1 cellular context compared by ENCODE assay signal in genomic region chr14:65864993-65865392, GRCh38.
TF ChIP-seq lines count a peak whose summit lies in the region.

No MANE protein-coding gene starts in this region.

TF ChIP-seq in GM23338, 12 proteins besides CTCF, POLR2A, EP300 and RAD21 (continued from another document):
- no peak for TF ChIP-seq JUNB (IDR thresholded peaks at IDR 0.05; ENCODE audit: unreplicated experiment)
- no peak for TF ChIP-seq ZNF331 (CRISPR knock-in tag; IDR thresholded peaks at IDR 0.05; ENCODE audit: low read depth)
- no peak for TF ChIP-seq CREB1 (CRISPR knock-in tag; IDR thresholded peaks at IDR 0.05; ENCODE audit: low read depth)
- no peak for TF ChIP-seq NANOG (IDR thresholded peaks at IDR 0.05; ENCODE audit: borderline replicate concordance)
- no peak for TF ChIP-seq ETS1 (IDR thresholded peaks at IDR 0.05)
